Comparison of ENCODE assay signal across 8 cellular contexts in genomic region chr22:24938741-24939341, GRCh38. TPM values are rescaled to one million over a fixed set of nuclear protein-coding genes. Genes with fewer than 3 reads are reported as not detected.
DNase-seq lines count a peak whose midpoint lies in the region; ATAC-seq and TF ChIP-seq lines count a peak whose summit lies in the region.

No MANE protein-coding gene starts in this region.

- H3K4me3 ChIP-seq in BE2C (ENCODE audit: low read depth, low read length) (no peak overlapping the region), sigmoid colon (no peak overlapping the region)

- TF ChIP-seq CTCF in BE2C (IDR thresholded peaks at IDR 0.05; ENCODE audit: low read depth, low read length): peak; percentile 87
- peak; percentile 68 for TF ChIP-seq CTCF in GM12874 (IDR thresholded peaks at IDR 0.05; ENCODE audit: insufficient read depth, low read depth, low read length)
- peak in 3 of 4 experiments; percentile 54 to 64 (median 57) for TF ChIP-seq CTCF in sigmoid colon (IDR thresholded peaks at IDR 0.05)

- H3K36me3 ChIP-seq in BE2C (no peaks in the 10 kb centered on the region), sigmoid colon (no peaks in the 10 kb centered on the region)

- no peaks in the 10 kb centered on the region for H3K36me3 Mint-ChIP-seq in activated CD4-positive, alpha-beta memory T cell treated with anti-CD3 and anti-CD28 coated beads, Interleukin-2, amount 10 ng/mL, durations not matched to agents 7 days and 5 days (ENCODE audit: low read depth)

- peaks cover 12% of the 10 kb centered on the region for H3K27me3 Mint-ChIP-seq in activated CD4-positive, alpha-beta memory T cell treated with anti-CD3 and anti-CD28 coated beads, Interleukin-2, amount 10 ng/mL, durations not matched to agents 7 days and 5 days

- 12 to 19% methylated on average over 11 of the region's 11 CpGs for WGBS in sigmoid colon, 2 donors

- no peaks in the 10 kb centered on the region for H3K4me1 Mint-ChIP-seq in activated CD4-positive, alpha-beta memory T cell treated with anti-CD3 and anti-CD28 coated beads, Interleukin-2, amount 10 ng/mL, durations not matched to agents 7 days and 5 days

- H3K9me3 ChIP-seq in BE2C: no peaks in the 10 kb centered on the region
- H3K9me3 ChIP-seq in sigmoid colon: no peaks in the 10 kb centered on the region

- H3K9me3 Mint-ChIP-seq in activated CD4-positive, alpha-beta memory T cell treated with anti-CD3 and anti-CD28 coated beads, Interleukin-2, amount 10 ng/mL, durations not matched to agents 7 days and 5 days: no peaks in the 10 kb centered on the region

- H3K4me1 ChIP-seq in BE2C (peaks cover 5% of the 10 kb centered on the region; the same call in 1 of the 2 replicates), sigmoid colon (no peaks in the 10 kb centered on the region)

- no peak overlapping the region for H3K27ac Mint-ChIP-seq in activated CD4-positive, alpha-beta memory T cell treated with anti-CD3 and anti-CD28 coated beads, Interleukin-2, amount 10 ng/mL, durations not matched to agents 7 days and 5 days

- no peak overlapping the region for H3K27ac ChIP-seq in sigmoid colon

- CTCF ChIA-PET in activated CD4-positive, alpha-beta memory T cell treated with anti-CD3 and anti-CD28 coated beads, Interleukin-2, amount 10 ng/mL, durations not matched to agents 7 days and 5 days (lab: Charles Lee): interaction anchor here (0.6 to 5.1 kb wide), 18 partner anchors 9 to 228 kb away, joined by 3 to 63 read pairs (median 4); no protein-coding TSS in a partner anchor

- TF ChIP-seq POLR2A in sigmoid colon (IDR thresholded peaks at IDR 0.05): no peak

- H3K27me3 ChIP-seq in BE2C (no peaks in the 10 kb centered on the region), sigmoid colon (no peaks in the 10 kb centered on the region)

- ATAC-seq in GM21717 (IDR thresholded peaks at IDR 0.05; ENCODE audit: unreplicated experiment) (no peak), HG03039 (IDR thresholded peaks at IDR 0.05; ENCODE audit: unreplicated experiment) (no peak)

- H3K4me3 Mint-ChIP-seq in activated CD4-positive, alpha-beta memory T cell treated with anti-CD3 and anti-CD28 coated beads, Interleukin-2, amount 10 ng/mL, durations not matched to agents 7 days and 5 days: no peak overlapping the region

- DNase-seq in BE2C (peak; percentile 50), NCI-H2171 treated with DMSO at 0.1 percent for 48 hours (lab: John Stamatoyannopoulos, UW) (peak; percentile 75), germinal center (ENCODE audit: low spot score) (peak; percentile 39), sigmoid colon (no peak)
- DNase-seq in activated CD4-positive, alpha-beta memory T cell treated with anti-CD3 and anti-CD28 coated beads, Interleukin-2, amount 10 ng/mL, durations not matched to agents 7 days and 5 days: peak; percentile 35

- POLR2A ChIA-PET in activated CD4-positive, alpha-beta memory T cell treated with anti-CD3 and anti-CD28 coated beads, Interleukin-2, amount 10 ng/mL, durations not matched to agents 7 days and 5 days (lab: Charles Lee): interaction anchor here (1.1 kb wide), 1 partner anchor 32 kb away, joined by 3 read pairs; no protein-coding TSS in a partner anchor

- no peak for TF ChIP-seq EP300 in sigmoid colon (IDR thresholded peaks at IDR 0.05)

- intact Hi-C loops in sigmoid colon (cut with DNase I): no loop called here

RNA-seq across cellular contexts. Expression of gene LHFPL7, which starts 7.7 kb away (rescaled TPM):
- not detected for polyA plus RNA-seq in BE2C (2012; ENCODE audit: insufficient read depth, insufficient read length, low read depth)
- total RNA-seq in activated CD4-positive, alpha-beta memory T cell treated with anti-CD3 and anti-CD28 coated beads, Interleukin-2, amount 10 ng/mL, durations not matched to agents 7 days and 5 days: not detected
- total RNA-seq in sigmoid colon: not detected
- not detected for polyA plus RNA-seq in sigmoid colon

RNA-seq across cellular contexts. Expression of gene KIAA1671, which starts 13.7 kb away (rescaled TPM):
- polyA plus RNA-seq in BE2C (2012; ENCODE audit: insufficient read depth, insufficient read length, low read depth): 4.3 TPM
- total RNA-seq in activated CD4-positive, alpha-beta memory T cell treated with anti-CD3 and anti-CD28 coated beads, Interleukin-2, amount 10 ng/mL, durations not matched to agents 7 days and 5 days: 10 to 100 TPM; 35.0 to 35.5 TPM
- total RNA-seq in sigmoid colon: 10 to 100 TPM in 1 of 4 donors, 1 to 10 TPM in 3; 6.3 to 18.8 (median 7.6) TPM
- polyA plus RNA-seq in sigmoid colon: 10 to 100 TPM; 10.2 to 34.2 (median 16.4) TPM
